Comparison of ENCODE assay signal across 11 cellular contexts in the genomic region with DNA sequence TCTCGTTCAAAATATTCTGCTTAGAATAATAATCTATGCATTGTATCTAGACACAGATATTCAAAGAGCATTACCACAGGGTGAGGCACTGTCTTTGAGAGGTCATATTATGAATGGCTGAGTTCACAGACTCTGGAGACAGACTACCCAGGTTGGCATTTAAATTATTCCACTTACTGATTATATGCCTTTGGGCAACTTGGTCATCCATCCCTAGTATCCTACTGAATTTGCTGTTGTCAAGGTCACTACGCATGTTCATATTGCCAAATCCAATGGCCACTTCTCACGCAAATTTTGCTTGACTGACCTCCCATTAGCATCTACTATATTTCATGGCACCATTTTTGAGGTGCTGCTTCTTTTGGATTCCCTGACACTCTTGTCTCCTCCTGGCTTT.
"Had no signal": no experiment of that assay in that cellular context is flagged by ENCODE, and none has a peak within 500 bp of the region (broad histone marks: within the 10 kb centered on the region; RNA-seq: fewer than 3 reads in every experiment).

No MANE protein-coding gene starts in this region.

- H3K9me3 ChIP-seq: HAP-1 had no signal

- H3K4me1 ChIP-seq: HAP-1 had no signal

- H3K27ac Mint-ChIP-seq: GM23338, HFFc6 had no signal

- ATAC-seq: GM23338, HCT116, HepG2, K562 had no signal

- FAIRE-seq: H1, HepG2, K562 had no signal

- H3K4me3 ChIP-seq: GM23338, HAP-1, K562 had no signal

- H3K36me3 ChIP-seq: HAP-1 had no signal

- H3K27ac ChIP-seq: HL-60 had no signal

- H3K4me3 Mint-ChIP-seq: GM23338, HFFc6 had no signal

- DNase-seq: H7, HFFc6, IMR-90, KG1 had no signal

- H3K4me2 ChIP-seq: GM23338 had no signal

- H2AFZ ChIP-seq: GM23338 had no signal

- H3K9me3 Mint-ChIP-seq: GM23338, HFFc6 had no signal
